9 cellular contexts compared by ENCODE assay signal in the genomic region with DNA sequence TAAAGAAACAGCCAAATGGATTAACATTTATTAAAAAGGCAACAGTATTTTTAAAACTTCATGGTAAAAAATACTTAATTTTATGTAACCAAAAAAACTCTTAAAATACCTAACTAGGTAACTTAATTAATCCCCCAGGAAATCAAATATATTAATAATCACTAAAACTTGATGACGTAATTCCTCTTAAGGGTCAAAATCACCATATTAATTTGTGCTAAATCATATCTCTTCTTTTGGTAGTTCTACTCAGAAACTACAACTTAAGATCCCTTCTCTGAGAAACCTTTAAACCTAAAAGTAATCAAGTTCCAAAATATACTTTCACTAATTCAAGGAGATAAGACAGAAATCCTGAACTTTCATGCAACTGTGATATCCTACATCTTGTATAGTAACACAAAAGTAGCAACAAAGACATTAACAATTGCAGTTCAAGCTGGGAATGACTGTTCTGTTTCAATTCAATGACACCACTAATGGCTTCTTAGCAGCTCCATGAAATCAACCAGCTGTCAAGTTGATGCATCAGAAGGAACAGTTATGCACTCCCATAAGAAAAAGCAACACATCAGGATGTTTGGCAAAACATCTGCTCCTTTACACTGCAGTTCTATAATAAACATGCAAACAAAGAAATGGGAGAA. TPM values are rescaled to one million over a fixed set of nuclear protein-coding genes. Genes with fewer than 3 reads are reported as not detected.
DNase-seq lines count a peak whose midpoint lies in the region; TF ChIP-seq lines count a peak whose summit lies in the region.
"Had no signal": no experiment of that assay in that cellular context is flagged by ENCODE, and none has a peak within 500 bp of the region (broad histone marks: within the 10 kb centered on the region; RNA-seq: fewer than 3 reads in every experiment).

No MANE protein-coding gene starts in this region.

- peaks cover 35% of the 10 kb centered on the region for H3K4me1 Mint-ChIP-seq in endodermal cell

- H3K27me3 ChIP-seq in endodermal cell (ENCODE audit: control insufficient read depth, insufficient read depth, low read length, poor library complexity, severe bottlenecking) (no peaks in the 10 kb centered on the region), rectal smooth muscle tissue (ENCODE audit: control insufficient read depth, insufficient read depth, low read length) (no peaks in the 10 kb centered on the region)

- no peaks in the 10 kb centered on the region for H3K36me3 Mint-ChIP-seq in endodermal cell (ENCODE audit: low read depth)
- H3K36me3 Mint-ChIP-seq: memory B cell had no signal

- H3K9me3 ChIP-seq in endodermal cell (ENCODE audit: control insufficient read depth, low read length) = no peaks in the 10 kb centered on the region

- no peak overlapping the region for H3K27ac Mint-ChIP-seq in endodermal cell
- H3K27ac Mint-ChIP-seq: memory B cell had no signal

- H3K4me1 ChIP-seq in endodermal cell (ENCODE audit: control insufficient read depth, insufficient read depth, low read length) (peaks cover 3% of the 10 kb centered on the region), rectal smooth muscle tissue (ENCODE audit: control insufficient read depth, insufficient read depth, low read length) (peaks cover 21% of the 10 kb centered on the region)

- H3K9me3 Mint-ChIP-seq in endodermal cell = no peaks in the 10 kb centered on the region
- H3K9me3 Mint-ChIP-seq: memory B cell had no signal

- H3K4me3 Mint-ChIP-seq in endodermal cell = peak overlapping the region; percentile 1
- H3K4me3 Mint-ChIP-seq: memory B cell had no signal

- H3K27ac ChIP-seq in endodermal cell (ENCODE audit: low read depth, low read length) = peak overlapping the region; percentile 19
- H3K27ac ChIP-seq in rectal smooth muscle tissue (ENCODE audit: low read depth, low read length) = peak overlapping the region; percentile 99

- H3K27me3 Mint-ChIP-seq in endodermal cell (ENCODE audit: insufficient read depth) = no peaks in the 10 kb centered on the region

- WGBS in endodermal cell (ENCODE audit: insufficient coverage in 1 of 2, insufficient read length in 1 of 2), 2 experiments = 79 to 89% methylated on average over 1 of the region's 1 CpG

- TF ChIP-seq CTCF in endodermal cell (conservative IDR thresholded peaks at IDR 0.05) = no peak

- H3K36me3 ChIP-seq in endodermal cell (ENCODE audit: control insufficient read depth, insufficient read depth, low read length) (no peaks in the 10 kb centered on the region), rectal smooth muscle tissue (ENCODE audit: control insufficient read depth, insufficient read depth, low read length) (no peaks in the 10 kb centered on the region)

- H3K4me3 ChIP-seq in endodermal cell (ENCODE audit: low read length) = peak overlapping the region; percentile 93
- peak overlapping the region; percentile 40 for H3K4me3 ChIP-seq in rectal smooth muscle tissue (ENCODE audit: low read length)

- DNase-seq in HCEC 1CT (peak; percentile 65), NCI-H460 (ENCODE audit: extremely low read depth, low read depth) (peak; percentile 45), endodermal cell (no peak), SKM-1 treated with dmso at 0.1 percent for 144 hours (lab: John Stamatoyannopoulos, UW; ENCODE audit: unreplicated experiment) (no peak), KG1 (lab: John Stamatoyannopoulos, UW) (no peak)
- DNase-seq in stimulated activated CD4-positive, alpha-beta T cell treated with anti-CD3 and anti-CD28 coated beads, Interleukin-2, amount 100 ng/mL, for 48 hours = no peak
- no peak for DNase-seq in stimulated activated CD4-positive, alpha-beta T cell treated with anti-CD3 and anti-CD28 coated beads, Interleukin-15, amount 100 ng/mL, for 24 hours

- H3K9ac ChIP-seq in endodermal cell (ENCODE audit: extremely low read depth, low read length, poor library complexity, severe bottlenecking) = no peak overlapping the region
- no peak overlapping the region for H3K9ac ChIP-seq in rectal smooth muscle tissue (ENCODE audit: low read length)

RNA-seq across cellular contexts. Expression of a gene that starts 4.0 kb away (rescaled TPM):
- 29.5 and 41.5 TPM in 2 replicates for total RNA-seq in NCI-H460 (2014; rRNA removed; shearing (Covaris generic))
- polyA plus RNA-seq in NCI-H460 (2014; cell fraction: nucleus; rRNA removed) = 25.3 and 30.9 TPM in 2 replicates
- 10 to 100 TPM; 53.1 to 64.1 TPM for total RNA-seq in endodermal cell
- polyA plus RNA-seq in endodermal cell (2013, experiment 1 of 2) = 37.9 TPM
- 42.3 TPM for polyA plus RNA-seq in endodermal cell (2013, experiment 2 of 2)

Comparison
In these comparisons a context has a peak if more than half of its experiments do, and no peak if none do; other contexts are left out.
1. DNase-seq: peak in HCEC 1CT (single experiment) and NCI-H460 (single experiment); none in endodermal cell (single experiment), stimulated activated CD4-positive, alpha-beta T cell treated with anti-CD3 and anti-CD28 coated beads, Interleukin-2, amount 100 ng/mL, for 48 hours (0 of 2), stimulated activated CD4-positive, alpha-beta T cell treated with anti-CD3 and anti-CD28 coated beads, Interleukin-15, amount 100 ng/mL, for 24 hours (single experiment), SKM-1 treated with dmso at 0.1 percent for 144 hours (single experiment) and KG1 (single experiment).